8 cellular contexts compared by ENCODE assay signal in genomic region chr17:82050152-82050760, GRCh38. TPM values are rescaled to one million over a fixed set of nuclear protein-coding genes. Genes with fewer than 3 reads are reported as not detected.
DNase-seq lines count a peak whose midpoint lies in the region; ATAC-seq and TF ChIP-seq lines count a peak whose summit lies in the region.

No MANE protein-coding gene starts in this region.

- ATAC-seq in Panc1 (no peak), GM19463 (IDR thresholded peaks at IDR 0.05; ENCODE audit: unreplicated experiment) (no peak), GM21529 (IDR thresholded peaks at IDR 0.05; ENCODE audit: unreplicated experiment) (no peak)

- peak overlapping the region; percentile 85 to 99 for H3K4me3 ChIP-seq in Panc1 (ENCODE audit: low read depth in 2 of 2, low read length in 2 of 2)
- H3K4me3 ChIP-seq in epithelial cell of esophagus (ENCODE audit: low read length), result peak overlapping the region; percentile 79
- peak overlapping the region; percentile 93 for H3K4me3 ChIP-seq in neuron (ENCODE audit: low read length)

- H3K4me3 Mint-ChIP-seq in CD14-positive monocyte, result peak overlapping the region; percentile 85 to 94

- DNase-seq in CD14-positive monocyte (ENCODE audit: low spot score) (no peak), Panc1 (ENCODE audit: low read depth, low spot score) (no peak), epithelial cell of esophagus (ENCODE audit: low read depth) (no peak), NCI-H446 (lab: John Stamatoyannopoulos, UW) (no peak), activated gamma-delta T cell treated with Interleukin-2 at 50 U/mL for 16 hours (no peak)

- H3K4me1 ChIP-seq in Panc1 (ENCODE audit: control insufficient read depth, insufficient read depth, low read length) (peaks cover 19% of the 10 kb centered on the region), neuron (ENCODE audit: insufficient read depth, low read length) (peaks cover 19% of the 10 kb centered on the region)

- peak overlapping the region in 2 of 7 donors; percentile 12 to 25 for H3K27ac Mint-ChIP-seq in CD14-positive monocyte

- intact Hi-C loops in CD14-positive monocyte (cut with micrococcal nuclease) (loop anchor here in 1 of 2 donors (5.0 kb wide), 1 partner anchor 47 kb away; the partner anchor contains the start of gene FASN), Panc1 (cut with micrococcal nuclease; ENCODE audit: unreplicated experiment) (no loop called here)

- H3K27me3 ChIP-seq in Panc1 (ENCODE audit: control insufficient read depth, insufficient read depth, low read length) (no peaks in the 10 kb centered on the region), neuron (ENCODE audit: insufficient read depth, low read length) (no peaks in the 10 kb centered on the region)

- peaks cover 7% of the 10 kb centered on the region for H3K36me3 ChIP-seq in Panc1 (ENCODE audit: control insufficient read depth, insufficient read depth, low read length)
- H3K36me3 ChIP-seq in neuron (ENCODE audit: insufficient read depth, low read length), result peaks cover 44% of the 10 kb centered on the region

- in situ Hi-C loops in Panc1 (cut with HindIII; ENCODE audit: low pct_unique_long_range_greater_than_20kb, low sequenced_read_pairs), result loop anchor here (10.0 kb wide), 1 partner anchor 85 kb away; no protein-coding TSS in a partner anchor

- H3K9me3 Mint-ChIP-seq in CD14-positive monocyte, result no peaks in the 10 kb centered on the region

- no peak for TF ChIP-seq CTCF in CD14-positive monocyte (IDR thresholded peaks at IDR 0.05)
- TF ChIP-seq CTCF in Panc1 (IDR thresholded peaks at IDR 0.05), result no peak
- no peak for TF ChIP-seq CTCF in epithelial cell of esophagus (IDR thresholded peaks at IDR 0.05; ENCODE audit: insufficient read depth, low read depth, low read length, missing control alignments)

- no peak overlapping the region for H2AFZ ChIP-seq in neuron (ENCODE audit: low read depth, low read length)

- BruUV-seq in Panc1 (replicated peaks; lab: Mats Ljungman, UMichigan), result no TSS peak

- no peaks in the 10 kb centered on the region for H3K9me3 ChIP-seq in Panc1 (ENCODE audit: control insufficient read depth, insufficient read depth, low read depth, low read length)
- H3K9me3 ChIP-seq in neuron (ENCODE audit: low read length), result no peaks in the 10 kb centered on the region

- peaks cover 26 to 56% of the 10 kb centered on the region in 2 donors for H3K36me3 Mint-ChIP-seq in CD14-positive monocyte

- POLR2A ChIA-PET in Panc1 (lab: Charles Lee), result no interaction called here

- peaks cover 19% of the 10 kb centered on the region for H3K4me1 Mint-ChIP-seq in CD14-positive monocyte

- CTCF ChIA-PET in Panc1 (lab: Charles Lee), result no interaction called here

- peak overlapping the region; percentile 73 for H3K27ac ChIP-seq in Panc1 (ENCODE audit: low read length)

- no peaks in the 10 kb centered on the region for H3K27me3 Mint-ChIP-seq in CD14-positive monocyte (ENCODE audit: low read depth in 3 of 3)

RNA-seq across cellular contexts. Expression of gene RFNG, which starts 1.4 kb away (rescaled TPM):
- 1 to 10 TPM; 1.5 to 4.1 TPM for polyA plus RNA-seq in CD14-positive monocyte
- total RNA-seq in Panc1 (2021; ENCODE audit: unreplicated experiment), result 43.4 TPM
- 54.6 TPM for polyA plus RNA-seq in Panc1 (2012; ENCODE audit: insufficient read length)

RNA-seq across cellular contexts. Expression of gene GPS1, which starts 1.4 kb away (rescaled TPM):
- 100 to 1,000 TPM; 110 to 130 TPM for polyA plus RNA-seq in CD14-positive monocyte
- total RNA-seq in Panc1 (2021; ENCODE audit: unreplicated experiment), result 175 TPM
- polyA plus RNA-seq in Panc1 (2012; ENCODE audit: insufficient read length), result 263 TPM

RNA-seq across cellular contexts. Expression of gene DCXR, which starts 12.8 kb away (rescaled TPM):
- polyA plus RNA-seq in CD14-positive monocyte, result 10 to 100 TPM; 88.8 to 90.3 TPM
- 128 TPM for total RNA-seq in Panc1 (2021; ENCODE audit: unreplicated experiment)
- 148 TPM for polyA plus RNA-seq in Panc1 (2012; ENCODE audit: insufficient read length)

RNA-seq across cellular contexts. Expression of gene DUS1L, which starts 15.3 kb away (rescaled TPM):
- 10 to 100 TPM; 23.9 to 47.6 TPM for polyA plus RNA-seq in CD14-positive monocyte
- 115 TPM for total RNA-seq in Panc1 (2021; ENCODE audit: unreplicated experiment)
- polyA plus RNA-seq in Panc1 (2012; ENCODE audit: insufficient read length), result 157 TPM

RNA-seq across cellular contexts. Expression of gene RAC3, which starts 18.8 kb away (rescaled TPM):
- not detected for polyA plus RNA-seq in CD14-positive monocyte
- total RNA-seq in Panc1 (2021; ENCODE audit: unreplicated experiment), result 39.4 TPM
- 84.7 TPM for polyA plus RNA-seq in Panc1 (2012; ENCODE audit: insufficient read length)
